ENCODE assay signal across 8 cellular contexts in genomic region chr10:129031233-129032150, GRCh38.
DNase-seq lines count a peak whose midpoint lies in the region; ATAC-seq and TF ChIP-seq lines count a peak whose summit lies in the region.

No MANE protein-coding gene starts in this region.

- no peak overlapping the region for H2AFZ ChIP-seq in HCT116 (ENCODE audit: low read depth, low read length, poor library complexity, severe bottlenecking)

- H3K27me3 ChIP-seq in HCT116 (ENCODE audit: insufficient read depth, low read length) (no peaks in the 10 kb centered on the region; the same call in 1 of the 2 replicates), foreskin keratinocyte (peaks cover 8% of the 10 kb centered on the region)

- H3K9me3 ChIP-seq in HCT116 (ENCODE audit: control insufficient read depth in 1 of 2, insufficient read depth in 1 of 2, low read depth in 1 of 2, low read length in 2 of 2), result no peaks in the 10 kb centered on the region; a peak in 1 of 4 replicates

- DNase-seq in GDM1 (lab: John Stamatoyannopoulos, UW) (peak; percentile 26), HCT116 (ENCODE audit: low read depth, low spot score) (no peak), NCI-H748 (lab: John Stamatoyannopoulos, UW; ENCODE audit: unreplicated experiment) (peak; percentile 71), foreskin keratinocyte (peak in 1 of 2 donors; percentile 2), pons (ENCODE audit: low spot score) (peak; percentile 22)
- DNase-seq in activated T-cell treated with anti-CD3 and anti-CD28 coated beads, Interleukin-2, amount 50 U/mL, for 24 hours, result peak; percentile 62

- no peak for TF ChIP-seq POLR2A in HCT116 (IDR thresholded peaks at IDR 0.05; ENCODE audit: borderline replicate concordance, extremely low read depth, insufficient read depth, insufficient read length)

- peak; percentile 45 to 96 (median 83); a peak in 5 of 6 replicates for TF ChIP-seq CTCF in HCT116 (IDR thresholded peaks at IDR 0.05 in 2 of 3, conservative IDR thresholded peaks at IDR 0.05 in 1 of 3; ENCODE audit: borderline replicate concordance in 1 of 3, insufficient read depth in 1 of 3, low read depth in 2 of 3, low read length in 2 of 3)
- TF ChIP-seq CTCF in foreskin keratinocyte (conservative IDR thresholded peaks at IDR 0.05), result peak; percentile 85

- peaks cover 24% of the 10 kb centered on the region for H3K4me1 Mint-ChIP-seq in activated T-cell treated with anti-CD3 and anti-CD28 coated beads, Interleukin-2, amount 50 U/mL, for 24 hours (ENCODE audit: low read depth)

- TF ChIP-seq RAD21 in HCT116 (IDR thresholded peaks at IDR 0.05; ENCODE audit: low read depth), result peak; percentile 85

- no peaks in the 10 kb centered on the region for H3K9me2 ChIP-seq in HCT116 (ENCODE audit: insufficient read depth)

- H3K4me3 Mint-ChIP-seq in activated T-cell treated with anti-CD3 and anti-CD28 coated beads, Interleukin-2, amount 50 U/mL, for 24 hours, result no peak overlapping the region

- no peak overlapping the region for H3K27ac Mint-ChIP-seq in activated T-cell treated with anti-CD3 and anti-CD28 coated beads, Interleukin-2, amount 50 U/mL, for 24 hours

- no peak overlapping the region for H3K4me2 ChIP-seq in HCT116 (ENCODE audit: low read length)

- H4K20me1 ChIP-seq in HCT116 (ENCODE audit: insufficient read depth), result no peaks in the 10 kb centered on the region

- H3K27ac ChIP-seq in HCT116 (ENCODE audit: low read depth, low read length) (no peak overlapping the region), foreskin keratinocyte (no peak overlapping the region)

- ATAC-seq in HCT116 (peak; percentile 94), foreskin keratinocyte (peak; percentile 91), GM21576 (IDR thresholded peaks at IDR 0.05; ENCODE audit: unreplicated experiment) (no peak), HG02623 (IDR thresholded peaks at IDR 0.05; ENCODE audit: unreplicated experiment) (no peak)

- H3K36me3 Mint-ChIP-seq in activated T-cell treated with anti-CD3 and anti-CD28 coated beads, Interleukin-2, amount 50 U/mL, for 24 hours (ENCODE audit: low read depth), result no peaks in the 10 kb centered on the region

- H3K27me3 Mint-ChIP-seq in activated T-cell treated with anti-CD3 and anti-CD28 coated beads, Interleukin-2, amount 50 U/mL, for 24 hours, result peaks cover 33% of the 10 kb centered on the region

- RAD21 ChIA-PET in HCT116 (lab: Charles Lee; ENCODE audit: low non-redundant PET in 1 of 2, low total read pairs in 2 of 2, uncharacterized antibody in 2 of 2, unreplicated experiment in 2 of 2), result no interaction called here

- H3K79me2 ChIP-seq in HCT116 (ENCODE audit: insufficient read depth, low read length), result no peaks in the 10 kb centered on the region

- H3K36me3 ChIP-seq in HCT116 (ENCODE audit: control insufficient read depth in 1 of 2, insufficient read depth in 2 of 2, low read length in 2 of 2), result no peaks in the 10 kb centered on the region

- H3K4me1 ChIP-seq in HCT116 (ENCODE audit: control insufficient read depth in 1 of 2, insufficient read depth in 2 of 2, low read length in 2 of 2), result no peaks in the 10 kb centered on the region
- no peaks in the 10 kb centered on the region for H3K4me1 ChIP-seq in foreskin keratinocyte

- H3K9ac ChIP-seq in HCT116 (ENCODE audit: low read length), result no peak overlapping the region

- intact Hi-C loops in HCT116 (cut with micrococcal nuclease), result loop anchor here (1.0 to 5.0 kb wide), 3 partner anchors 301 to 1016 kb away; no protein-coding TSS in a partner anchor

- no peak overlapping the region for H3K4me3 ChIP-seq in HCT116 (replicated peaks in 1 of 2; ENCODE audit: low read depth in 1 of 2, low read length in 2 of 2)

- no peaks in the 10 kb centered on the region for H3K9me3 Mint-ChIP-seq in activated T-cell treated with anti-CD3 and anti-CD28 coated beads, Interleukin-2, amount 50 U/mL, for 24 hours

- CTCF ChIA-PET in HCT116 (lab: Charles Lee), result no interaction called here

- POLR2A ChIA-PET in HCT116 (lab: Charles Lee), result no interaction called here

- no TSS peak for BruUV-seq in HCT116 (replicated peaks; lab: Mats Ljungman, UMichigan)

TF ChIP-seq in HCT116, 20 proteins besides CTCF, POLR2A, EP300 and RAD21:
- TF ChIP-seq SP1 (IDR thresholded peaks at IDR 0.05; ENCODE audit: low read depth), result no peak
- no peak for TF ChIP-seq CBX3 (IDR thresholded peaks at IDR 0.05; ENCODE audit: low read depth)
- TF ChIP-seq TCF7L2 (IDR thresholded peaks at IDR 0.05; ENCODE audit: borderline replicate concordance, extremely low read depth, insufficient read depth, insufficient read length), result no peak
- TF ChIP-seq ZBTB33 (IDR thresholded peaks at IDR 0.05; ENCODE audit: extremely low read depth, insufficient replicate concordance, low read length), result no peak
- TF ChIP-seq, protein P1, sequence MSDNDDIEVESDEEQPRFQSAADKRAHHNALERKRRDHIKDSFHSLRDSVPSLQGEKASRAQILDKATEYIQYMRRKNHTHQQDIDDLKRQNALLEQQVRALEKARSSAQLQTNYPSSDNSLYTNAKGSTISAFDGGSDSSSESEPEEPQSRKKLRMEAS (IDR thresholded peaks at IDR 0.05), result no peak
- TF ChIP-seq CEBPB (IDR thresholded peaks at IDR 0.05; ENCODE audit: low read depth), result no peak
- no peak for TF ChIP-seq JUND (IDR thresholded peaks at IDR 0.05)
- no peak for TF ChIP-seq EZH2phosphoT487 (IDR thresholded peaks at IDR 0.05; ENCODE audit: borderline replicate concordance)
- no peak for TF ChIP-seq ZNF274 (IDR thresholded peaks at IDR 0.05; ENCODE audit: low read depth, low read length)
- TF ChIP-seq ZFX (IDR thresholded peaks at IDR 0.05), result no peak
- TF ChIP-seq REST (IDR thresholded peaks at IDR 0.05; ENCODE audit: low read depth), result no peak
- no peak for TF ChIP-seq SRF (IDR thresholded peaks at IDR 0.05; ENCODE audit: low read depth)
- no peak for TF ChIP-seq EGR1 (IDR thresholded peaks at IDR 0.05; ENCODE audit: low read depth)
- TF ChIP-seq, protein P2, sequence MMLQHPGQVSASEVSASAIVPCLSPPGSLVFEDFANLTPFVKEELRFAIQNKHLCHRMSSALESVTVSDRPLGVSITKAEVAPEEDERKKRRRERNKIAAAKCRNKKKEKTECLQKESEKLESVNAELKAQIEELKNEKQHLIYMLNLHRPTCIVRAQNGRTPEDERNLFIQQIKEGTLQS (IDR thresholded peaks at IDR 0.05), result no peak
- TF ChIP-seq YY1 (IDR thresholded peaks at IDR 0.05; ENCODE audit: extremely low read depth, insufficient replicate concordance, low read depth, low read length), result no peak
- TF ChIP-seq ELF1 (IDR thresholded peaks at IDR 0.05; ENCODE audit: borderline replicate concordance, low read depth), result no peak
- no peak for TF ChIP-seq POLR2AphosphoS5 (IDR thresholded peaks at IDR 0.05; ENCODE audit: low read depth, low read length)
- TF ChIP-seq FOSL1 (IDR thresholded peaks at IDR 0.05; ENCODE audit: low read depth), result no peak

Comparison
In these comparisons a context has a peak if more than half of its experiments do, and no peak if none do; other contexts are left out.
1. ATAC-seq: peak in HCT116 (single experiment) and foreskin keratinocyte (single experiment); none in GM21576 (single experiment) and HG02623 (single experiment).